In genomic region chr5:43840424-43841232, GRCh38 we compare ENCODE assay signal across 16 cellular contexts.
"Had no signal": no experiment of that assay in that cellular context is flagged by ENCODE, and none has a peak within 500 bp of the region (broad histone marks: within the 10 kb centered on the region; RNA-seq: fewer than 3 reads in every experiment).

No MANE protein-coding gene starts in this region.

- H3K36me3 ChIP-seq: gastrocnemius medialis, heart right ventricle, suprapubic skin had no signal

- H3K27me3 Mint-ChIP-seq: activated CD4-positive, alpha-beta T cell treated with anti-CD3 and anti-CD28 coated beads, Interleukin-2, amount 10 ng/mL, durations not matched to agents 7 days and 5 days; activated naive CD8-positive, alpha-beta T cell treated with anti-CD3 and anti-CD28 coated beads for 36 hours; brain; stimulated activated naive CD8-positive, alpha-beta T cell treated with anti-CD3 and anti-CD28 coated beads, Interleukin-15, Interleukin-2, amounts not matched to agents 100 ng/mL and 50 ng/mL, for 24 hours had no signal

- DNase-seq: activated CD4-positive, alpha-beta T cell treated with anti-CD3 and anti-CD28 coated beads, Interleukin-2, amount 10 ng/mL, durations not matched to agents 7 days and 5 days; activated CD4-positive, CD25-positive, alpha-beta regulatory T cell; activated CD8-positive, alpha-beta memory T cell treated with anti-CD3 and anti-CD28 coated beads for 24 hours; activated naive CD8-positive, alpha-beta T cell treated with anti-CD3 and anti-CD28 coated beads for 36 hours; cerebellar nuclear complex; effector CD8-positive, alpha-beta T cell; gastrocnemius medialis; left colon; naive thymus-derived CD4-positive, alpha-beta T cell; trophoblast cell had no signal

- ATAC-seq: gastrocnemius medialis; left colon; mucosa of descending colon; naive thymus-derived CD4-positive, alpha-beta T cell had no signal

- H3K36me3 Mint-ChIP-seq: activated naive CD8-positive, alpha-beta T cell treated with anti-CD3 and anti-CD28 coated beads for 36 hours; brain had no signal

- H3K27ac Mint-ChIP-seq: activated CD4-positive, alpha-beta T cell treated with anti-CD3 and anti-CD28 coated beads, Interleukin-2, amount 10 ng/mL, durations not matched to agents 7 days and 5 days; activated naive CD8-positive, alpha-beta T cell treated with anti-CD3 and anti-CD28 coated beads for 36 hours; activated T-helper 1 cell treated with anti-CD3 and anti-CD28 coated beads, Interleukin-12 subunit alpha, Interleukin-12 subunit beta, Interleukin-2, Interleukin-4 antibody, amounts not matched to agents 30 ng/mL and 10 ng/mL and 1 ng/mL, durations not matched to agents 14 hours and 24 hours and 36 hours; naive thymus-derived CD4-positive, alpha-beta T cell; stimulated activated naive CD8-positive, alpha-beta T cell treated with anti-CD3 and anti-CD28 coated beads, Interleukin-15, Interleukin-2, amounts not matched to agents 100 ng/mL and 50 ng/mL, for 24 hours had no signal

- H3K4me3 ChIP-seq: gastrocnemius medialis, heart right ventricle, mucosa of descending colon, suprapubic skin had no signal

- H3K4me1 Mint-ChIP-seq: activated CD4-positive, alpha-beta T cell treated with anti-CD3 and anti-CD28 coated beads, Interleukin-2, amount 10 ng/mL, durations not matched to agents 7 days and 5 days; activated naive CD8-positive, alpha-beta T cell treated with anti-CD3 and anti-CD28 coated beads for 36 hours; brain; naive thymus-derived CD4-positive, alpha-beta T cell had no signal

- H3K4me3 Mint-ChIP-seq: activated CD4-positive, alpha-beta T cell treated with anti-CD3 and anti-CD28 coated beads, Interleukin-2, amount 10 ng/mL, durations not matched to agents 7 days and 5 days; activated naive CD8-positive, alpha-beta T cell treated with anti-CD3 and anti-CD28 coated beads for 36 hours; activated T-helper 1 cell treated with anti-CD3 and anti-CD28 coated beads, Interleukin-12 subunit alpha, Interleukin-12 subunit beta, Interleukin-2, Interleukin-4 antibody, amounts not matched to agents 30 ng/mL and 10 ng/mL and 1 ng/mL, durations not matched to agents 14 hours and 24 hours and 36 hours; brain; naive thymus-derived CD4-positive, alpha-beta T cell; stimulated activated naive CD8-positive, alpha-beta T cell treated with anti-CD3 and anti-CD28 coated beads, Interleukin-15, Interleukin-2, amounts not matched to agents 100 ng/mL and 50 ng/mL, for 24 hours had no signal

- H3K9me3 ChIP-seq: gastrocnemius medialis, heart right ventricle, suprapubic skin had no signal

- H3K27me3 ChIP-seq: gastrocnemius medialis, heart right ventricle, suprapubic skin had no signal

- H3K9me3 Mint-ChIP-seq: activated CD4-positive, alpha-beta T cell treated with anti-CD3 and anti-CD28 coated beads, Interleukin-2, amount 10 ng/mL, durations not matched to agents 7 days and 5 days; activated T-helper 1 cell treated with anti-CD3 and anti-CD28 coated beads, Interleukin-12 subunit alpha, Interleukin-12 subunit beta, Interleukin-2, Interleukin-4 antibody, amounts not matched to agents 30 ng/mL and 10 ng/mL and 1 ng/mL, durations not matched to agents 14 hours and 24 hours and 36 hours; brain; stimulated activated naive CD8-positive, alpha-beta T cell treated with anti-CD3 and anti-CD28 coated beads, Interleukin-15, Interleukin-2, amounts not matched to agents 100 ng/mL and 50 ng/mL, for 24 hours had no signal

- H3K27ac ChIP-seq: gastrocnemius medialis, suprapubic skin had no signal

- H3K4me1 ChIP-seq: gastrocnemius medialis, suprapubic skin had no signal
